15 cellular contexts compared by ENCODE assay signal in genomic region chr3:53049987-53050386, GRCh38. TPM values are rescaled to one million over a fixed set of nuclear protein-coding genes. Genes with fewer than 3 reads are reported as not detected.
DNase-seq lines count a peak whose midpoint lies in the region; ATAC-seq and TF ChIP-seq lines count a peak whose summit lies in the region.
"Had no signal": no experiment of that assay in that cellular context is flagged by ENCODE, and none has a peak within 500 bp of the region (broad histone marks: within the 10 kb centered on the region; RNA-seq: fewer than 3 reads in every experiment).

No MANE protein-coding gene starts in this region.

- in situ Hi-C loops in ACHN (cut with HindIII; ENCODE audit: low pct_ligation_motif_present, low pct_unique_long_range_greater_than_20kb, low sequenced_read_pairs) = no loop called here

- H3K4me3 ChIP-seq in fibroblast of villous mesenchyme (ENCODE audit: low read depth, low read length) (no peak overlapping the region), right lobe of liver (no peak overlapping the region)
- H3K4me3 ChIP-seq: A549, BLaER1, GM12878, GM23248, HAP-1 had no signal

- ATAC-seq in right lobe of liver = peak in 3 of 4 donors; percentile 31 to 50 (median 42)
- ATAC-seq: A549, GM12878 had no signal

- TF ChIP-seq CTCF in fibroblast of villous mesenchyme (IDR thresholded peaks at IDR 0.05; ENCODE audit: insufficient read depth, low read depth, low read length) (no peak), right lobe of liver (IDR thresholded peaks at IDR 0.05) (no peak)

- H3K9me3 ChIP-seq in right lobe of liver = no peaks in the 10 kb centered on the region
- H3K9me3 ChIP-seq: A549, BLaER1, HAP-1 had no signal

- H3K36me3 ChIP-seq in right lobe of liver = no peaks in the 10 kb centered on the region
- H3K36me3 ChIP-seq: BLaER1, HAP-1 had no signal

- 45% methylated on average over 4 of the region's 8 CpGs for whole genome bisulfite sequencing in right lobe of liver (ENCODE audit: insufficient coverage, low coverage, low lambda C conversion rate, missing lambda C conversion rate)

- DNase-seq in amniotic epithelial cell (ENCODE audit: low read depth) (peak; percentile 59), fibroblast of villous mesenchyme (ENCODE audit: low read depth) (peak; percentile 46), right lobe of liver (no peak), ACHN (no peak), DMS153 (lab: John Stamatoyannopoulos, UW) (no peak)
- no peak for DNase-seq in activated naive CD4-positive, alpha-beta T cell treated with anti-CD3 and anti-CD28 coated beads, Interleukin-2, amount 50 U/mL, for 16 hours
- DNase-seq: CD4-positive, alpha-beta memory T cell; DMS79 treated with DMSO at 0.1 percent for 48 hours; GM23248; KBM-7 had no signal

- intact Hi-C loops in right lobe of liver (cut with DNase I) = no loop called here

- peaks cover 0 to 7% (median 0%) of the 10 kb centered on the region in 4 donors for H3K4me1 ChIP-seq in right lobe of liver
- H3K4me1 ChIP-seq: A549 had no signal

- no peak for TF ChIP-seq POLR2A in right lobe of liver (IDR thresholded peaks at IDR 0.05)

- no peak overlapping the region for H3K27ac ChIP-seq in right lobe of liver
- H3K27ac ChIP-seq: A549, BLaER1, GM23248, HL-60 had no signal

- no peaks in the 10 kb centered on the region for H3K27me3 ChIP-seq in right lobe of liver

RNA-seq across cellular contexts. Expression of gene SFMBT1, which starts 4.1 kb away (rescaled TPM):
- 3.9 and 4.8 TPM in 2 replicates for total RNA-seq in fibroblast of villous mesenchyme
- total RNA-seq in right lobe of liver = 10 to 100 TPM in 4 of 6 experiments, 1 to 10 TPM in 2; 9.2 to 14.0 (median 10.7) TPM

Comparison
In these comparisons a context has a peak if more than half of its experiments do, and no peak if none do; other contexts are left out.
1. DNase-seq: peak in amniotic epithelial cell (single experiment) and fibroblast of villous mesenchyme (single experiment); none in right lobe of liver (0 of 3), ACHN (single experiment), activated naive CD4-positive, alpha-beta T cell treated with anti-CD3 and anti-CD28 coated beads, Interleukin-2, amount 50 U/mL, for 16 hours (single experiment) and DMS153 (single experiment).